In genomic region chr4:40211224-40212185, GRCh38 we compare ENCODE assay signal across 16 cellular contexts. TPM values are rescaled to one million over a fixed set of nuclear protein-coding genes. Genes with fewer than 3 reads are reported as not detected.
A peak's percentile ranks its signal among the peaks of the same experiment; 100 is the strongest.
DNase-seq lines count a peak whose midpoint lies in the region; ATAC-seq and TF ChIP-seq lines count a peak whose summit lies in the region.
"Had no signal": no experiment of that assay in that cellular context is flagged by ENCODE, and none has a peak within 500 bp of the region (broad histone marks: within the 10 kb centered on the region; RNA-seq: fewer than 3 reads in every experiment).

No MANE protein-coding gene starts in this region.

- no peak overlapping the region for H3K4me3 Mint-ChIP-seq in WTC11

- no peaks in the 10 kb centered on the region for H3K27me3 Mint-ChIP-seq in WTC11 (ENCODE audit: low read depth)

- H3K27me3 ChIP-seq in GM06990 (replicated peaks; ENCODE audit: control insufficient read depth, insufficient read depth, low read length) = no peaks in the 10 kb centered on the region
- H3K27me3 ChIP-seq: BE2C had no signal

- CTCF ChIA-PET in WTC11 (lab: Charles Lee) = no interaction called here
- CTCF ChIA-PET in HEK293T (lab: Yijun Ruan, JAX) = no interaction called here

- no peaks in the 10 kb centered on the region for H3K9me3 Mint-ChIP-seq in WTC11

- POLR2A ChIA-PET in WTC11 (lab: Charles Lee) = no interaction called here
- POLR2A ChIA-PET in HEK293T (lab: Yijun Ruan, JAX) = no interaction called here

- H3K4me3 ChIP-seq in GM06990 (replicated peaks; ENCODE audit: low read depth, low read length) (peak overlapping the region; percentile 55), fibroblast of mammary gland (ENCODE audit: control insufficient read depth, low read depth, low read length) (no peak overlapping the region)

- H3K27ac Mint-ChIP-seq in WTC11 = peak overlapping the region; percentile 16; the same call in 1 of the 2 replicates

- H3K36me3 ChIP-seq in GM06990 (ENCODE audit: control insufficient read depth, insufficient read depth, low read length) = peaks cover 10% of the 10 kb centered on the region
- H3K36me3 ChIP-seq: BE2C, WERI-Rb-1 had no signal

- H3K36me3 Mint-ChIP-seq in WTC11 = 0 out of 2 replicates have a peak, but pooled peaks cover 2% of the 10 kb centered on the region

- H3K4me1 Mint-ChIP-seq in WTC11 = peaks cover 25% of the 10 kb centered on the region

- no peak for TF ChIP-seq CTCF in GM06990 (IDR thresholded peaks at IDR 0.05; ENCODE audit: insufficient read depth, low read length, poor library complexity, severe bottlenecking)
- TF ChIP-seq CTCF in WTC11 (IDR thresholded peaks at IDR 0.05) = no peak
- TF ChIP-seq CTCF in fibroblast of mammary gland (conservative IDR thresholded peaks at IDR 0.05; ENCODE audit: control insufficient read depth, insufficient read depth, low read depth, low read length) = no peak

- ATAC-seq in WTC11 (no peak), HG02759 (IDR thresholded peaks at IDR 0.05; ENCODE audit: unreplicated experiment) (no peak)

- DNase-seq in A172 (ENCODE audit: low spot score) (peak; percentile 6), GM06990 (ENCODE audit: extremely low read depth, insufficient read length) (no peak), WTC11 (ENCODE audit: low spot score) (no peak), fibroblast of mammary gland (ENCODE audit: low read depth) (peak; percentile 61), NCI-H187 (lab: John Stamatoyannopoulos, UW) (no peak), HEK293T (ENCODE audit: extremely low spot score) (no peak), NOMO-1 treated with DMSO at 0.1 percent for 48 hours (lab: John Stamatoyannopoulos, UW; ENCODE audit: unreplicated experiment) (no peak)
- DNase-seq: activated gamma-delta T cell treated with Interleukin-2 at 50 U/mL for 16 hours, BE2C, midbrain, NCI-H1048, NCI-H510A, Right ventricle myocardium superior, WERI-Rb-1 had no signal

TF ChIP-seq in WTC11, 78 proteins besides CTCF, POLR2A, EP300 and RAD21 (continues in another document):
- TF ChIP-seq JUN (CRISPR knock-in tag; IDR thresholded peaks at IDR 0.05) = no peak
- no peak for TF ChIP-seq ZNF423 (CRISPR knock-in tag; IDR thresholded peaks at IDR 0.05)
- TF ChIP-seq TEAD1 (CRISPR knock-in tag; IDR thresholded peaks at IDR 0.05) = no peak
- no peak for TF ChIP-seq SP1 (CRISPR knock-in tag; conservative IDR thresholded peaks at IDR 0.05)
- TF ChIP-seq IRF1 (CRISPR knock-in tag; IDR thresholded peaks at IDR 0.05) = no peak
- no peak for TF ChIP-seq USF2 (CRISPR knock-in tag; IDR thresholded peaks at IDR 0.05)
- no peak for TF ChIP-seq ZNF219 (CRISPR knock-in tag; IDR thresholded peaks at IDR 0.05; ENCODE audit: borderline replicate concordance)
- no peak for TF ChIP-seq HMGXB4 (CRISPR knock-in tag; IDR thresholded peaks at IDR 0.05)
- TF ChIP-seq NFATC4 (CRISPR knock-in tag; IDR thresholded peaks at IDR 0.05) = no peak
- no peak for TF ChIP-seq TCF7 (CRISPR knock-in tag; IDR thresholded peaks at IDR 0.05; ENCODE audit: low read depth)
- no peak for TF ChIP-seq FOXK1 (CRISPR knock-in tag; IDR thresholded peaks at IDR 0.05)
- no peak for TF ChIP-seq ZSCAN18 (CRISPR knock-in tag; IDR thresholded peaks at IDR 0.05)

TF ChIP-seq in HEK293T, 16 proteins besides CTCF, POLR2A, EP300 and RAD21:
- TF ChIP-seq FOXK2 (IDR thresholded peaks at IDR 0.05) (no peak), ELF4 (IDR thresholded peaks at IDR 0.05) (no peak), L3MBTL2 (conservative IDR thresholded peaks at IDR 0.05) (no peak), ZNF384 (IDR thresholded peaks at IDR 0.05) (no peak), NFRKB (IDR thresholded peaks at IDR 0.05) (no peak), FOXM1 (IDR thresholded peaks at IDR 0.05; ENCODE audit: borderline replicate concordance) (no peak), PKNOX1 (IDR thresholded peaks at IDR 0.05) (no peak), TARDBP (IDR thresholded peaks at IDR 0.05) (no peak)
TF ChIP-seq in HEK293T: peak in this region for 0.

RNA-seq across cellular contexts. Expression of gene RHOH, which starts 14.7 kb away (rescaled TPM):
- not detected in 2 replicates for total RNA-seq in A172 (2014; rRNA removed; shearing (Covaris generic))
- total RNA-seq in WTC11 (2021) = 3.9 to 8.7 TPM (median 7.4 TPM) in 3 replicates
- total RNA-seq: fibroblast of lung had no signal

Comparison
In these comparisons a context has a peak if more than half of its experiments do, and no peak if none do; other contexts are left out.
1. DNase-seq: peak in A172 (single experiment) and fibroblast of mammary gland (single experiment); none in GM06990 (single experiment), WTC11 (single experiment), NCI-H187 (0 of 2), HEK293T (single experiment) and NOMO-1 treated with DMSO at 0.1 percent for 48 hours (single experiment).